In genomic region chr12:8078400-8078799, GRCh38 we compare ENCODE assay signal across 8 cellular contexts. TPM values are rescaled to one million over a fixed set of nuclear protein-coding genes. Genes with fewer than 3 reads are reported as not detected.
DNase-seq lines count a peak whose midpoint lies in the region; ATAC-seq and TF ChIP-seq lines count a peak whose summit lies in the region.

No MANE protein-coding gene starts in this region.

- no peak overlapping the region for H2AFZ ChIP-seq in fibroblast of lung (ENCODE audit: low read length)

- H3K79me2 ChIP-seq in fibroblast of lung (ENCODE audit: control insufficient read depth, insufficient read depth, low read length) = peaks cover 13% of the 10 kb centered on the region

- H3K9ac ChIP-seq in fibroblast of lung (ENCODE audit: insufficient read depth, low read length) = no peak overlapping the region

- H3K27me3 ChIP-seq in fibroblast of lung (ENCODE audit: control insufficient read depth, insufficient read depth, low read length) = no peaks in the 10 kb centered on the region

- peak; percentile 9 to 11 for ATAC-seq in activated CD4-positive, CD25-positive, alpha-beta regulatory T cell treated with anti-CD3 and anti-CD28 coated beads, Interleukin-2, amount 50 U/mL, for 24 hours
- no peak for ATAC-seq in HG03571 (IDR thresholded peaks at IDR 0.05; ENCODE audit: unreplicated experiment)
- no peak for ATAC-seq in HG02642 (IDR thresholded peaks at IDR 0.05; ENCODE audit: poor library complexity, unreplicated experiment)

- TF ChIP-seq CTCF in fibroblast of lung (conservative IDR thresholded peaks at IDR 0.05 in 1 of 2, IDR thresholded peaks at IDR 0.05 in 1 of 2; ENCODE audit: low read depth in 1 of 2, low read length in 2 of 2) = peak; percentile 61 to 63

- no peaks in the 10 kb centered on the region for H3K9me3 ChIP-seq in fibroblast of lung (ENCODE audit: control insufficient read depth, insufficient read depth, low read depth, low read length)

- H3K27ac ChIP-seq in fibroblast of lung (ENCODE audit: insufficient read depth, low read length) = no peak overlapping the region

- H3K4me2 ChIP-seq in fibroblast of lung (ENCODE audit: extremely low read depth, insufficient read depth, low read length) = no peak overlapping the region

- H3K36me3 ChIP-seq in fibroblast of lung (ENCODE audit: control insufficient read depth, insufficient read depth, low read length) = no peaks in the 10 kb centered on the region

- no peaks in the 10 kb centered on the region for H4K20me1 ChIP-seq in fibroblast of lung (ENCODE audit: control insufficient read depth, extremely low read depth, insufficient read depth, low read length)

- no peak overlapping the region for H3K4me3 ChIP-seq in fibroblast of lung (replicated peaks in 1 of 4; ENCODE audit: control extremely low read depth in 1 of 4, insufficient read depth in 1 of 4, low read depth in 3 of 4, low read length in 4 of 4)

- DNase-seq in activated CD4-positive, CD25-positive, alpha-beta regulatory T cell treated with anti-CD3 and anti-CD28 coated beads, Interleukin-2, amount 50 U/mL, for 72 hours = no peak
- DNase-seq in NCI-H226 (peak; percentile 22), activated T-cell treated with anti-CD3 and anti-CD28 coated beads for 24 hours (ENCODE audit: low read depth) (peak; percentile 33), fibroblast of lung (ENCODE audit: low read depth in 2 of 2) (peak; percentile 73 to 87)
- peak; percentile 15 to 40 for DNase-seq in stimulated activated CD4-positive, alpha-beta T cell treated with anti-CD3 and anti-CD28 coated beads, Interleukin-15, amount 100 ng/mL, for 1 hour (ENCODE audit: low read depth in 1 of 2, low spot score in 1 of 2)

- H3K4me1 ChIP-seq in fibroblast of lung (ENCODE audit: control insufficient read depth, extremely low read depth, insufficient read depth, low read length) = no peaks in the 10 kb centered on the region

RNA-seq across cellular contexts. Expression of gene NECAP1, which starts 3.7 kb away (rescaled TPM):
- total RNA-seq in fibroblast of lung = 40.8 and 41.1 TPM in 2 replicates
- polyA plus RNA-seq in fibroblast of lung = 31.0 and 37.9 TPM in 2 replicates
- 17.3 and 21.0 TPM in 2 replicates for polyA plus RNA-seq in fibroblast of lung (2012)
- 23.0 and 25.8 TPM in 2 replicates for polyA minus RNA-seq in fibroblast of lung (ENCODE audit: low replicate concordance)

RNA-seq across cellular contexts. Expression of gene C3AR1, which starts 12.2 kb away (rescaled TPM):
- total RNA-seq in fibroblast of lung = 0.17 TPM in 1 of 2 replicates, not detected in the other
- 0.34 and 0.37 TPM in 2 replicates for polyA plus RNA-seq in fibroblast of lung
- polyA plus RNA-seq in fibroblast of lung (2012) = 0.23 and 0.24 TPM in 2 replicates
- polyA minus RNA-seq in fibroblast of lung (ENCODE audit: low replicate concordance) = 22.9 TPM in 1 of 2 replicates, not detected in the other

RNA-seq across cellular contexts. Expression of gene CLEC4A, which starts 45.0 kb away (rescaled TPM):
- 0.26 and 0.33 TPM in 2 replicates for total RNA-seq in fibroblast of lung
- 0.26 and 0.61 TPM in 2 replicates for polyA plus RNA-seq in fibroblast of lung
- 0.14 and 0.37 TPM in 2 replicates for polyA plus RNA-seq in fibroblast of lung (2012)
- polyA minus RNA-seq in fibroblast of lung (ENCODE audit: low replicate concordance) = not detected in 2 replicates

RNA-seq across cellular contexts. Expression of gene FOXJ2, which starts 45.9 kb away (rescaled TPM):
- 5.4 and 8.3 TPM in 2 replicates for total RNA-seq in fibroblast of lung
- 8.3 and 9.2 TPM in 2 replicates for polyA plus RNA-seq in fibroblast of lung
- 12.0 and 13.8 TPM in 2 replicates for polyA plus RNA-seq in fibroblast of lung (2012)
- polyA minus RNA-seq in fibroblast of lung (ENCODE audit: low replicate concordance) = 42.4 and 75.1 TPM in 2 replicates

Comparison
In these comparisons a context has a peak if more than half of its experiments do, and no peak if none do; other contexts are left out.
1. ATAC-seq: peak in activated CD4-positive, CD25-positive, alpha-beta regulatory T cell treated with anti-CD3 and anti-CD28 coated beads, Interleukin-2, amount 50 U/mL, for 24 hours (2 of 2); none in HG03571 (single experiment) and HG02642 (single experiment).